7 cellular contexts compared by ENCODE assay signal in the genomic region with DNA sequence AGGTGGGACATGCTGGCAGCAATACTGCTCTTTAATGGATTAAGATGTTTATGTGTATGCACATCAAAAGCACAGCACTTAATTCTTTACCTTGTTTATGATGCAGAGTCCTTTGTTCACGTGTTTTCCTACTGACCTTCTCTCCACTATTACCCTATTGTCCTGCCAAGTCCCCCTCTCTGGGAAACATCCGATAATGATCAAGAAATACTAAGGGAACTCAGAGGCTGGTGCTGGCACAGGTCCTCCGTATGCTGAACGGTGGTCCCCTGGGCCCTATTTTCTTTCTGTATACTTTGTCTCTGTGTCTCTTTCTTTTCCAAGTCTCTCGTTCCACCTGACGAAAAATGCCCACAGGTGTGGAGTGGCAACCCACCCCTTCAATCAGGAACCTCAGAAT.
A peak's percentile ranks its signal among the peaks of the same experiment; 100 is the strongest.
DNase-seq lines count a peak whose midpoint lies in the region; TF ChIP-seq lines count a peak whose summit lies in the region.
"Not testable (repeated sequence)": the region's sequence is repeated elsewhere in the genome, so short reads cannot be mapped to it uniquely, and the experiment has no call there.

No MANE protein-coding gene starts in this region.

- H3K18ac ChIP-seq in mesendoderm (ENCODE audit: low read length): peak overlapping the region; percentile 93

- not testable (repeated sequence) for H3K27me3 ChIP-seq in HAP-1 (ENCODE audit: low read depth); Karpas-422 (ENCODE audit: low read length); OCI-LY3 (ENCODE audit: low read depth, low read length); endodermal cell (ENCODE audit: control insufficient read depth, insufficient read depth, low read length, poor library complexity, severe bottlenecking); mesendoderm (ENCODE audit: insufficient read depth, low read length, poor library complexity); neural progenitor cell

- not testable (repeated sequence) for H3K9me2 ChIP-seq in Karpas-422 (replicated peaks; ENCODE audit: insufficient read depth, low read length)

- H3K79me2 ChIP-seq in Karpas-422 (ENCODE audit: low read length); OCI-LY3 (ENCODE audit: low read length); mesendoderm (ENCODE audit: control insufficient read depth, insufficient read depth, low read length); neural progenitor cell (ENCODE audit: low read depth): not testable (repeated sequence)

- H3K27me3 Mint-ChIP-seq in endodermal cell (ENCODE audit: insufficient read depth); neural progenitor cell (ENCODE audit: insufficient read depth, low read depth); type B pancreatic cell: not testable (repeated sequence)

- not testable (repeated sequence) for H3K4me3 ChIP-seq in HAP-1; OCI-LY3 (ENCODE audit: low read length); mesendoderm (ENCODE audit: low read length); neural progenitor cell
- H3K4me3 ChIP-seq in Karpas-422 (ENCODE audit: low read length) (peak overlapping the region; percentile 57), endodermal cell (ENCODE audit: low read length) (peak overlapping the region; percentile 65)

- 26 to 65% methylated on average over 4 to 6 of the region's 6 CpGs for WGBS in endodermal cell (ENCODE audit: insufficient coverage in 1 of 2, insufficient read length in 1 of 2), 2 experiments
- WGBS in mesendoderm (ENCODE audit: extremely low coverage, insufficient coverage, low lambda C conversion rate): no CpG with 5 or more reads among the region's 6 CpGs

- not testable (repeated sequence) for H2AFZ ChIP-seq in Karpas-422 (ENCODE audit: low read length); OCI-LY3 (ENCODE audit: low read depth, low read length); neural progenitor cell (replicated peaks)

- peak overlapping the region; percentile 17 for H4K5ac ChIP-seq in mesendoderm (ENCODE audit: low read length)

- H3K4me1 Mint-ChIP-seq in endodermal cell: peaks cover 28% of the 10 kb centered on the region
- peaks cover 41% of the 10 kb centered on the region for H3K4me1 Mint-ChIP-seq in neural progenitor cell
- H3K4me1 Mint-ChIP-seq in type B pancreatic cell (ENCODE audit: unreplicated experiment): peaks cover 22% of the 10 kb centered on the region

- not testable (repeated sequence) for H3K4me3 Mint-ChIP-seq in endodermal cell
- H3K4me3 Mint-ChIP-seq in neural progenitor cell (peak overlapping the region; percentile 34), type B pancreatic cell (peak overlapping the region; percentile 31)

- not testable (repeated sequence) for H3F3A ChIP-seq in neural progenitor cell (ENCODE audit: low read depth)

- peak overlapping the region; percentile 44 for H2AK5ac ChIP-seq in mesendoderm (ENCODE audit: low read length)

- H3K23ac ChIP-seq in mesendoderm (ENCODE audit: low read length): peak overlapping the region; percentile 48

- peak overlapping the region; percentile 58; the same call in 1 of the 2 replicates for H3K9ac ChIP-seq in Karpas-422 (ENCODE audit: low read length)
- not testable (repeated sequence) for H3K9ac ChIP-seq in OCI-LY3 (ENCODE audit: low read length); neural progenitor cell
- peak overlapping the region; percentile 49 for H3K9ac ChIP-seq in endodermal cell (ENCODE audit: extremely low read depth, low read length, poor library complexity, severe bottlenecking)
- peak overlapping the region; percentile 70 for H3K9ac ChIP-seq in mesendoderm (ENCODE audit: low read length)

- not testable (repeated sequence) for H4K20me1 ChIP-seq in Karpas-422 (ENCODE audit: insufficient read depth, low read depth, low read length); OCI-LY3 (ENCODE audit: insufficient read depth, low read length); neural progenitor cell (ENCODE audit: low read depth)

- H2BK120ac ChIP-seq in mesendoderm (ENCODE audit: low read depth, low read length): peak overlapping the region; percentile 90

- H3K27ac ChIP-seq in Karpas-422 (ENCODE audit: low read length); OCI-LY3 (ENCODE audit: low read length); neural progenitor cell: not testable (repeated sequence)
- H3K27ac ChIP-seq in endodermal cell (ENCODE audit: low read depth, low read length) (peak overlapping the region; percentile 1), mesendoderm (ENCODE audit: low read depth, low read length) (peak overlapping the region; percentile 91)

- H3K4me1 ChIP-seq in HAP-1 (peaks cover 12% of the 10 kb centered on the region), Karpas-422 (ENCODE audit: low read length) (peaks cover 35% of the 10 kb centered on the region), OCI-LY3 (ENCODE audit: low read length) (peaks cover 14% of the 10 kb centered on the region), endodermal cell (ENCODE audit: control insufficient read depth, insufficient read depth, low read length) (peaks cover 14% of the 10 kb centered on the region), mesendoderm (ENCODE audit: control insufficient read depth, low read depth, low read length) (peaks cover 12% of the 10 kb centered on the region), neural progenitor cell (peaks cover 17% of the 10 kb centered on the region)

- TF ChIP-seq CTCF in OCI-LY3 (IDR thresholded peaks at IDR 0.05; ENCODE audit: low read depth, low read length); endodermal cell (conservative IDR thresholded peaks at IDR 0.05); neural progenitor cell (IDR thresholded peaks at IDR 0.05); type B pancreatic cell (conservative IDR thresholded peaks at IDR 0.05): not testable (repeated sequence)

- in situ Hi-C loops in HAP-1 (cut with MboI; ENCODE audit: low sequenced_read_pairs): not testable (repeated sequence)

- H2BK5ac ChIP-seq in mesendoderm (ENCODE audit: low read length): peak overlapping the region; percentile 100

- peak overlapping the region; percentile 99 for H3K4ac ChIP-seq in mesendoderm (ENCODE audit: low read depth, low read length)

- H3K4me2 ChIP-seq in Karpas-422 (ENCODE audit: low read depth, low read length, poor library complexity, severe bottlenecking) (peak overlapping the region; percentile 72), OCI-LY3 (ENCODE audit: low read length) (peak overlapping the region; percentile 4; the same call in 1 of the 2 replicates), neural progenitor cell (peak overlapping the region; percentile 62)
- H3K4me2 ChIP-seq in mesendoderm (ENCODE audit: low read length): not testable (repeated sequence)

- H3K56ac ChIP-seq in mesendoderm (ENCODE audit: low read length): peak overlapping the region; percentile 92

- H2BK15ac ChIP-seq in mesendoderm (replicated peaks; ENCODE audit: low read depth): not testable (repeated sequence)

- not testable (repeated sequence) for H3K36me3 ChIP-seq in HAP-1 (replicated peaks); Karpas-422 (ENCODE audit: insufficient read depth, low read length); OCI-LY3 (replicated peaks; ENCODE audit: low read depth, low read length); mesendoderm (ENCODE audit: control insufficient read depth, insufficient read depth, low read length); neural progenitor cell
- H3K36me3 ChIP-seq in endodermal cell (ENCODE audit: control insufficient read depth, insufficient read depth, low read length): peaks cover 13% of the 10 kb centered on the region

- not testable (repeated sequence) for H3K27ac Mint-ChIP-seq in endodermal cell, neural progenitor cell
- H3K27ac Mint-ChIP-seq in type B pancreatic cell: peak overlapping the region; percentile 83

- DNase-seq in HAP-1 (ENCODE audit: low spot score in 2 of 2) (peak; percentile 53 to 71), endodermal cell (peak; percentile 68), mesendoderm (peak; percentile 81)
- DNase-seq in Karpas-422; neural progenitor cell (ENCODE audit: low spot score); type B pancreatic cell (ENCODE audit: extremely low spot score, unreplicated experiment): not testable (repeated sequence)

- H3K9me3 ChIP-seq in HAP-1; Karpas-422 (ENCODE audit: low read length); OCI-LY3 (ENCODE audit: insufficient read depth, low read length); endodermal cell (ENCODE audit: control insufficient read depth, low read length); neural progenitor cell (ENCODE audit: low read depth): not testable (repeated sequence)

- H3K79me1 ChIP-seq in mesendoderm (ENCODE audit: low read length): not testable (repeated sequence)

- H3K36me3 Mint-ChIP-seq in endodermal cell (ENCODE audit: low read depth): peaks cover 16% of the 10 kb centered on the region
- H3K36me3 Mint-ChIP-seq in neural progenitor cell, type B pancreatic cell: not testable (repeated sequence)

- not testable (repeated sequence) for H4K8ac ChIP-seq in mesendoderm (ENCODE audit: low read depth, low read length)

- not testable (repeated sequence) for H3K9me3 Mint-ChIP-seq in endodermal cell, neural progenitor cell, type B pancreatic cell
